Comparison of ENCODE assay signal across 28 cellular contexts in genomic region chr15:97210277-97210676, GRCh38.
"Had no signal": no experiment of that assay in that cellular context is flagged by ENCODE, and none has a peak within 500 bp of the region (broad histone marks: within the 10 kb centered on the region; RNA-seq: fewer than 3 reads in every experiment).

No MANE protein-coding gene starts in this region.

- H3K9me3 Mint-ChIP-seq: activated CD4-positive, alpha-beta T cell treated with anti-CD3 and anti-CD28 coated beads, Interleukin-2, amount 10 ng/mL, durations not matched to agents 7 days and 5 days; activated naive CD4-positive, alpha-beta T cell treated with anti-CD3 and anti-CD28 coated beads, Interleukin-2, amount 50 U/mL, for 24 hours; activated naive CD8-positive, alpha-beta T cell treated with anti-CD3 and anti-CD28 coated beads for 36 hours; activated naive CD8-positive, alpha-beta T cell treated with anti-CD3 and anti-CD28 coated beads, Interleukin-2, amount 50 U/mL, for 24 hours; activated T-cell treated with anti-CD3 and anti-CD28 coated beads, Interleukin-2, amount 50 U/mL, for 4 hours; activated T-helper 17 cell treated with anti-CD3 and anti-CD28 coated beads, Interleukin-2, amount 50 U/mL, for 72 hours; T-helper 2 cell treated with Interferon-gamma antibody and Interleukin-4, amounts not matched to agents 5 μg/mL and 100 μg/mL, for 36 hours had no signal

- H3K27me3 Mint-ChIP-seq: activated CD4-positive, alpha-beta memory T cell treated with anti-CD3 and anti-CD28 coated beads, Interleukin-2, amount 10 ng/mL, durations not matched to agents 7 days and 5 days; activated CD4-positive, alpha-beta T cell treated with anti-CD3 and anti-CD28 coated beads, Interleukin-2, amount 10 ng/mL, durations not matched to agents 7 days and 5 days; activated naive CD4-positive, alpha-beta T cell treated with anti-CD3 and anti-CD28 coated beads, Interleukin-2, amount 50 U/mL, for 24 hours; activated naive CD8-positive, alpha-beta T cell treated with anti-CD3 and anti-CD28 coated beads for 36 hours; activated naive CD8-positive, alpha-beta T cell treated with anti-CD3 and anti-CD28 coated beads, Interleukin-2, amount 50 U/mL, for 24 hours; activated T-helper 17 cell treated with anti-CD3 and anti-CD28 coated beads, Interleukin-2, amount 50 U/mL, for 72 hours; T-helper 17 cell had no signal

- H3K9me3 ChIP-seq: adrenal gland, body of pancreas, colonic mucosa, gastroesophageal sphincter, heart right ventricle had no signal

- H3K4me3 Mint-ChIP-seq: activated CD4-positive, alpha-beta memory T cell treated with anti-CD3 and anti-CD28 coated beads, Interleukin-2, amount 10 ng/mL, durations not matched to agents 7 days and 5 days; activated CD4-positive, alpha-beta T cell treated with anti-CD3 and anti-CD28 coated beads, Interleukin-2, amount 10 ng/mL, durations not matched to agents 7 days and 5 days; activated naive CD4-positive, alpha-beta T cell treated with anti-CD3 and anti-CD28 coated beads, Interleukin-2, amount 50 U/mL, for 24 hours; activated naive CD8-positive, alpha-beta T cell treated with anti-CD3 and anti-CD28 coated beads for 36 hours; activated naive CD8-positive, alpha-beta T cell treated with anti-CD3 and anti-CD28 coated beads, Interleukin-2, amount 50 U/mL, for 24 hours; activated T-cell treated with anti-CD3 and anti-CD28 coated beads, Interleukin-2, amount 50 U/mL, for 4 hours; activated T-helper 17 cell treated with anti-CD3 and anti-CD28 coated beads, Interleukin-2, amount 50 U/mL, for 72 hours; T-helper 17 cell; T-helper 2 cell treated with Interferon-gamma antibody and Interleukin-4, amounts not matched to agents 5 μg/mL and 100 μg/mL, for 36 hours had no signal

- H3K4me3 ChIP-seq: adrenal gland, body of pancreas, colonic mucosa, gastroesophageal sphincter, heart right ventricle, hepatocyte had no signal

- H3K36me3 ChIP-seq: adrenal gland, colonic mucosa, gastroesophageal sphincter, heart right ventricle had no signal

- H3K36me3 Mint-ChIP-seq: activated naive CD4-positive, alpha-beta T cell treated with anti-CD3 and anti-CD28 coated beads, Interleukin-2, amount 50 U/mL, for 24 hours; activated naive CD8-positive, alpha-beta T cell treated with anti-CD3 and anti-CD28 coated beads for 36 hours had no signal

- H3K27ac Mint-ChIP-seq: activated CD4-positive, alpha-beta memory T cell treated with anti-CD3 and anti-CD28 coated beads, Interleukin-2, amount 10 ng/mL, durations not matched to agents 7 days and 5 days; activated CD4-positive, alpha-beta T cell treated with anti-CD3 and anti-CD28 coated beads, Interleukin-2, amount 10 ng/mL, durations not matched to agents 7 days and 5 days; activated naive CD4-positive, alpha-beta T cell treated with anti-CD3 and anti-CD28 coated beads, Interleukin-2, amount 50 U/mL, for 24 hours; activated naive CD8-positive, alpha-beta T cell treated with anti-CD3 and anti-CD28 coated beads for 36 hours; activated naive CD8-positive, alpha-beta T cell treated with anti-CD3 and anti-CD28 coated beads, Interleukin-2, amount 50 U/mL, for 24 hours; activated T-helper 17 cell treated with anti-CD3 and anti-CD28 coated beads, Interleukin-2, amount 50 U/mL, for 72 hours; T-helper 17 cell; T-helper 2 cell treated with Interferon-gamma antibody and Interleukin-4, amounts not matched to agents 5 μg/mL and 100 μg/mL, for 36 hours had no signal

- H3K27ac ChIP-seq: adrenal gland, body of pancreas, colonic mucosa, gastroesophageal sphincter, heart right ventricle, hepatocyte had no signal

- H3K4me1 ChIP-seq: adrenal gland, body of pancreas, colonic mucosa, gastroesophageal sphincter, heart right ventricle had no signal

- DNase-seq: activated CD4-positive, alpha-beta memory T cell treated with anti-CD3 and anti-CD28 coated beads, Interleukin-2, amount 10 ng/mL, durations not matched to agents 7 days and 5 days; activated CD4-positive, alpha-beta T cell treated with anti-CD3 and anti-CD28 coated beads for 1 hour; activated CD4-positive, alpha-beta T cell treated with anti-CD3 and anti-CD28 coated beads for 4 hours; activated CD4-positive, alpha-beta T cell treated with anti-CD3 and anti-CD28 coated beads, Interleukin-2, amount 10 ng/mL, durations not matched to agents 7 days and 5 days; activated CD4-positive, alpha-beta T cell treated with anti-CD3 and anti-CD28 coated beads, Interleukin-2, amount 50 U/mL, for 4 hours; activated effector memory CD4-positive, alpha-beta T cell treated with Interleukin-2 at 50 U/mL for 16 hours; activated gamma-delta T cell treated with Interleukin-2 at 50 U/mL for 16 hours; activated naive CD4-positive, alpha-beta T cell treated with Interleukin-2 at 50 U/mL for 16 hours; activated naive CD8-positive, alpha-beta T cell treated with anti-CD3 and anti-CD28 coated beads for 36 hours; activated naive CD8-positive, alpha-beta T cell treated with anti-CD3 and anti-CD28 coated beads, Interleukin-2, amount 50 U/mL, for 24 hours; activated T-cell treated with anti-CD3 and anti-CD28 coated beads, Interleukin-2, amount 50 U/mL, for 4 hours; adrenal gland; amygdala; aorta; body of pancreas; caudate nucleus; colonic mucosa; effector CD8-positive, alpha-beta T cell; foreskin fibroblast; heart right ventricle; T-helper 1 cell; T-helper 17 cell; T1000 had no signal

- H3K4me1 Mint-ChIP-seq: activated CD4-positive, alpha-beta memory T cell treated with anti-CD3 and anti-CD28 coated beads, Interleukin-2, amount 10 ng/mL, durations not matched to agents 7 days and 5 days; activated CD4-positive, alpha-beta T cell treated with anti-CD3 and anti-CD28 coated beads, Interleukin-2, amount 10 ng/mL, durations not matched to agents 7 days and 5 days; activated naive CD4-positive, alpha-beta T cell treated with anti-CD3 and anti-CD28 coated beads, Interleukin-2, amount 50 U/mL, for 24 hours; activated naive CD8-positive, alpha-beta T cell treated with anti-CD3 and anti-CD28 coated beads for 36 hours; activated naive CD8-positive, alpha-beta T cell treated with anti-CD3 and anti-CD28 coated beads, Interleukin-2, amount 50 U/mL, for 24 hours; activated T-helper 17 cell treated with anti-CD3 and anti-CD28 coated beads, Interleukin-2, amount 50 U/mL, for 72 hours; T-helper 17 cell had no signal
